In the genomic region with DNA sequence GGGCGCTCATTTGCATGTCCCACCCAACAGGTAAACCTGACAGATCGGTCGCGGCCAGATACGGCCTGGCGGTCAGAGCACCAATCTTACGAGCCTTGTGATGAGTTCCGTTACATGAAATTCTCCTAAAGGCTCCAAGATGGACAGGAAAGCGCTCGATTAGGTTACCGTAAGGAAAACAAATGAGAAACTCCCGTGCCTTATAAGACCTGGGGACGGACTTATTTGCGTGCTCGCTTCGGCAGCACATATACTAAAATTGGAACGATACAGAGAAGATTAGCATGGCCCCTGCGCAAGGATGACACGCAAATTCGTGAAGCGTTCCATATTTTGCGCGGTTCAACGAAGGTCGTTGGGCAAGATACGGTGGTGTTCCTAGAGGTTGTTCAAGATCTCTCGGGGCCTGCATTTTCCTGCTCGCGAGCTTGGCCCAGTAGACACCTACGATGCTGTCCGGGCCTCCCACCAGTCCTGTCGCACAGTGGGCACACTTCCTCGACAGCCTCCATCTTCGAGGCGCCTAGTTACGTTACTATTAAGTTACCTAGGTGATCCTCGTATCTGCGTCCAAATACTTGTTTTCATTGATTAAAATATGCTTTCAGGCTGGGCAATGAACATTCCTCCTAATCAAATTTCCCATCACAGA, we compare ENCODE assay signal across 8 cellular contexts. TPM values are rescaled to one million over a fixed set of nuclear protein-coding genes. Genes with fewer than 3 reads are reported as not detected.
DNase-seq lines count a peak whose midpoint lies in the region; ATAC-seq and TF ChIP-seq lines count a peak whose summit lies in the region.

RNU6-7 (plus strand) TSS at position 230 of the 652 bp plus-strand sequence.

- H3K4me3 ChIP-seq in epithelial cell of esophagus (ENCODE audit: low read length) (peak within 1 kb of the TSS; percentile 65), urinary bladder (ENCODE audit: low read depth, low read length) (peak within 1 kb of the TSS; percentile 68)

- peak within 1 kb of the TSS; percentile 47 for H3K27ac ChIP-seq in urinary bladder (ENCODE audit: low read depth)

- no peaks in the 10 kb centered on the region for H3K4me1 ChIP-seq in urinary bladder (ENCODE audit: insufficient read depth)

- no peak for ATAC-seq in natural killer cell treated with Interleukin-12 subunit alpha and Interleukin-12 subunit beta and Interleukin-15 and Interleukin-18, amount 100 ng/mL, for 72 hours

- H3K36me3 Mint-ChIP-seq in natural killer cell treated with Interleukin-12 subunit alpha and Interleukin-12 subunit beta and Interleukin-15 and Interleukin-18, amount 100 ng/mL, for 72 hours = no peaks in the 10 kb centered on the region

- H3K27me3 Mint-ChIP-seq in natural killer cell treated with Interleukin-12 subunit alpha and Interleukin-12 subunit beta and Interleukin-15 and Interleukin-18, amount 100 ng/mL, for 72 hours = peaks cover 17 to 21% of the 10 kb centered on the region in 2 donors

- no peak for TF ChIP-seq CTCF in epithelial cell of esophagus (IDR thresholded peaks at IDR 0.05; ENCODE audit: insufficient read depth, low read depth, low read length, missing control alignments)

- no peaks in the 10 kb centered on the region for H3K9me3 Mint-ChIP-seq in natural killer cell treated with Interleukin-12 subunit alpha and Interleukin-12 subunit beta and Interleukin-15 and Interleukin-18, amount 100 ng/mL, for 72 hours

- WGBS in urinary bladder = 2% methylated on average over 38 of the region's 38 CpGs

- peak; percentile 87 for DNase-seq in DMS79 treated with DMSO at 0.1 percent for 48 hours (lab: John Stamatoyannopoulos, UW)
- DNase-seq in NCI-H1930 (lab: John Stamatoyannopoulos, UW) = peak; percentile 46 to 69
- peak; percentile 5 to 30 for DNase-seq in activated CD4-positive, alpha-beta T cell treated with anti-CD3 and anti-CD28 coated beads, Interleukin-2, amount 50 U/mL, for 24 hours (ENCODE audit: low read depth in 1 of 2, low spot score in 1 of 2)
- DNase-seq in epithelial cell of esophagus (ENCODE audit: low read depth) = peak; percentile 39
- no peak for DNase-seq in natural killer cell treated with Interleukin-12 subunit alpha and Interleukin-12 subunit beta and Interleukin-15 and Interleukin-18, amount 100 ng/mL, for 72 hours (ENCODE audit: low spot score)
- no peak for DNase-seq in germinal center (ENCODE audit: low spot score)
- DNase-seq in ureter (ENCODE audit: low spot score) = no peak

- H3K27ac Mint-ChIP-seq in natural killer cell treated with Interleukin-12 subunit alpha and Interleukin-12 subunit beta and Interleukin-15 and Interleukin-18, amount 100 ng/mL, for 72 hours = peak within 1 kb of the TSS; percentile 93

- H3K4me1 Mint-ChIP-seq in natural killer cell treated with Interleukin-12 subunit alpha and Interleukin-12 subunit beta and Interleukin-15 and Interleukin-18, amount 100 ng/mL, for 72 hours (ENCODE audit: low read depth in 2 of 2) = peaks cover 30% of the 10 kb centered on the region in 2 donors

- H3K4me3 Mint-ChIP-seq in natural killer cell treated with Interleukin-12 subunit alpha and Interleukin-12 subunit beta and Interleukin-15 and Interleukin-18, amount 100 ng/mL, for 72 hours = peak within 1 kb of the TSS; percentile 91

- H3K36me3 ChIP-seq in urinary bladder (ENCODE audit: insufficient read depth) = no peaks in the 10 kb centered on the region

RNA-seq across cellular contexts. Expression of gene RNU6-7, which starts in this region (rescaled TPM):
- not detected for total RNA-seq in natural killer cell treated with Interleukin-12 subunit alpha and Interleukin-12 subunit beta and Interleukin-15 and Interleukin-18, amount 100 ng/mL, for 72 hours
- total RNA-seq in urinary bladder (not detected), ureter (not detected)
- not detected for polyA plus RNA-seq in urinary bladder

Comparison
In these comparisons a context has a peak if more than half of its experiments do, and no peak if none do; other contexts are left out.
1. DNase-seq: peak in DMS79 treated with DMSO at 0.1 percent for 48 hours (single experiment), NCI-H1930 (2 of 2), activated CD4-positive, alpha-beta T cell treated with anti-CD3 and anti-CD28 coated beads, Interleukin-2, amount 50 U/mL, for 24 hours (2 of 2) and epithelial cell of esophagus (single experiment); none in natural killer cell treated with Interleukin-12 subunit alpha and Interleukin-12 subunit beta and Interleukin-15 and Interleukin-18, amount 100 ng/mL, for 72 hours (single experiment), germinal center (single experiment) and ureter (single experiment).